1 cellular context compared by ENCODE assay signal in the genomic region with DNA sequence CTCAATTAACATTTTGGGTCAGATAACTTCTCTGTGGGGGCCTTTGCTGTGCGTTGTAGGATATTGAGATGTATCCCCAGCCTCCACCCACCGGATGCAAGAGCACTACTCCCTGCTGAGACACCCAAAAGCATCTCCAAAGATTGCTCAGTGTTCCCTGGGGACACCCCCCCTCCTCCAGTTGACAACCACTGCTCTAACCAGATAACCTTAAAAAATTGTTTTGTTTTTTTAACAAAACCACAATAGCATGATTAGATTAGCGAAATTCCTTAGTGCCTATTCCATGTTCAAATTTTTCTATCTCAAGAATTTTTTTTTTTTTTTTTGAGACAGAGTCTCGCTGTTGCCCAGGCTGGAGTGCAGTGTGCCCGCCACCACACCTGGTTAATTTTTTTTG.
TF ChIP-seq lines count a peak whose summit lies in the region.

No MANE protein-coding gene starts in this region.

TF ChIP-seq in IMR-90, 13 proteins besides CTCF, POLR2A, EP300 and RAD21 (continued from another document):
- TF ChIP-seq, protein P1, sequence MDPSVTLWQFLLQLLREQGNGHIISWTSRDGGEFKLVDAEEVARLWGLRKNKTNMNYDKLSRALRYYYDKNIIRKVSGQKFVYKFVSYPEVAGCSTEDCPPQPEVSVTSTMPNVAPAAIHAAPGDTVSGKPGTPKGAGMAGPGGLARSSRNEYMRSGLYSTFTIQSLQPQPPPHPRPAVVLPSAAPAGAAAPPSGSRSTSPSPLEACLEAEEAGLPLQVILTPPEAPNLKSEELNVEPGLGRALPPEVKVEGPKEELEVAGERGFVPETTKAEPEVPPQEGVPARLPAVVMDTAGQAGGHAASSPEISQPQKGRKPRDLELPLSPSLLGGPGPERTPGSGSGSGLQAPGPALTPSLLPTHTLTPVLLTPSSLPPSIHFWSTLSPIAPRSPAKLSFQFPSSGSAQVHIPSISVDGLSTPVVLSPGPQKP (IDR thresholded peaks at IDR 0.05; ENCODE audit: borderline replicate concordance, low read depth, low read length) = no peak
- TF ChIP-seq CHD1 (IDR thresholded peaks at IDR 0.05; ENCODE audit: low read depth, low read length) (no peak), RCOR1 (IDR thresholded peaks at IDR 0.05; ENCODE audit: insufficient replicate concordance, low read length) (no peak), SMC3 (IDR thresholded peaks at IDR 0.05; ENCODE audit: low read depth, low read length) (no peak), CEBPB (IDR thresholded peaks at IDR 0.05; ENCODE audit: low read depth, low read length) (no peak), FOS (IDR thresholded peaks at IDR 0.05; ENCODE audit: low read depth, low read length) (no peak), BHLHE40 (IDR thresholded peaks at IDR 0.05; ENCODE audit: low read depth, low read length) (no peak), NFE2L2 (IDR thresholded peaks at IDR 0.05; ENCODE audit: low read depth, low read length) (no peak)
- TF ChIP-seq, protein P2, sequence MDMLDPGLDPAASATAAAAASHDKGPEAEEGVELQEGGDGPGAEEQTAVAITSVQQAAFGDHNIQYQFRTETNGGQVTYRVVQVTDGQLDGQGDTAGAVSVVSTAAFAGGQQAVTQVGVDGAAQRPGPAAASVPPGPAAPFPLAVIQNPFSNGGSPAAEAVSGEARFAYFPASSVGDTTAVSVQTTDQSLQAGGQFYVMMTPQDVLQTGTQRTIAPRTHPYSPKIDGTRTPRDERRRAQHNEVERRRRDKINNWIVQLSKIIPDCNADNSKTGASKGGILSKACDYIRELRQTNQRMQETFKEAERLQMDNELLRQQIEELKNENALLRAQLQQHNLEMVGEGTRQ (IDR thresholded peaks at IDR 0.05; ENCODE audit: low read depth, low read length) = no peak
